14 cellular contexts compared by ENCODE assay signal in genomic region chr17:71441098-71441497, GRCh38.
DNase-seq lines count a peak whose midpoint lies in the region; ATAC-seq and FAIRE-seq lines count a peak whose summit lies in the region.
"Had no signal": no experiment of that assay in that cellular context is flagged by ENCODE, and none has a peak within 500 bp of the region (broad histone marks: within the 10 kb centered on the region; RNA-seq: fewer than 3 reads in every experiment).

No MANE protein-coding gene starts in this region.

- CTCF ChIA-PET in activated naive CD4-positive, alpha-beta T cell treated with anti-CD3 and anti-CD28 coated beads, Interleukin-2, amount 10 ng/mL, durations not matched to agents 7 days and 5 days (lab: Charles Lee) = no interaction called here

- peaks cover 8% of the 10 kb centered on the region for H3K9me3 Mint-ChIP-seq in activated naive CD4-positive, alpha-beta T cell treated with anti-CD3 and anti-CD28 coated beads, Interleukin-2, amount 10 ng/mL, durations not matched to agents 7 days and 5 days
- H3K9me3 Mint-ChIP-seq: activated T-helper 17 cell treated with anti-CD3 and anti-CD28 coated beads, Interleukin-2, amount 50 U/mL, for 72 hours had no signal

- no peaks in the 10 kb centered on the region for H3K36me3 Mint-ChIP-seq in activated naive CD4-positive, alpha-beta T cell treated with anti-CD3 and anti-CD28 coated beads, Interleukin-2, amount 10 ng/mL, durations not matched to agents 7 days and 5 days
- H3K36me3 Mint-ChIP-seq: natural killer cell had no signal

- no peaks in the 10 kb centered on the region for H3K4me1 Mint-ChIP-seq in activated naive CD4-positive, alpha-beta T cell treated with anti-CD3 and anti-CD28 coated beads, Interleukin-2, amount 10 ng/mL, durations not matched to agents 7 days and 5 days
- H3K4me1 Mint-ChIP-seq: activated T-helper 17 cell treated with anti-CD3 and anti-CD28 coated beads, Interleukin-2, amount 50 U/mL, for 72 hours; natural killer cell had no signal

- DNase-seq in GM04503 (ENCODE audit: low read depth) (peak; percentile 56), RCC 7860 (ENCODE audit: low spot score) (peak; percentile 93), fibroblast of gingiva (ENCODE audit: low read depth) (peak; percentile 56), skeletal muscle cell (ENCODE audit: low read depth) (peak; percentile 74), left cardiac atrium (no peak)
- DNase-seq in activated naive CD4-positive, alpha-beta T cell treated with anti-CD3 and anti-CD28 coated beads, Interleukin-2, amount 10 ng/mL, durations not matched to agents 7 days and 5 days = no peak
- DNase-seq in activated naive CD4-positive, alpha-beta T cell treated with Interleukin-2 at 50 U/mL for 16 hours = no peak
- DNase-seq: activated CD4-positive, CD25-positive, alpha-beta regulatory T cell; natural killer cell; NCI-H187; RPMI8226; stimulated activated naive CD4-positive, alpha-beta T cell treated with Interleukin-2 at 50 U/mL for 16 hours had no signal

- H3K4me3 ChIP-seq in skeletal muscle cell (ENCODE audit: low read depth, low read length) = no peak overlapping the region

- no peaks in the 10 kb centered on the region for H3K27me3 Mint-ChIP-seq in activated naive CD4-positive, alpha-beta T cell treated with anti-CD3 and anti-CD28 coated beads, Interleukin-2, amount 10 ng/mL, durations not matched to agents 7 days and 5 days

- intact Hi-C loops in left cardiac atrium (cut with DNase I) = no loop called here

- FAIRE-seq in RCC 7860 (lab: Jason Lieb, UNC) = peak; percentile 97

- ATAC-seq in HG03159 (IDR thresholded peaks at IDR 0.05; ENCODE audit: unreplicated experiment) (no peak), left cardiac atrium (no peak)
- ATAC-seq: activated T-helper 17 cell treated with anti-CD3 and anti-CD28 coated beads, Interleukin-2, amount 50 U/mL, for 72 hours; natural killer cell had no signal

- H3K4me3 Mint-ChIP-seq in activated naive CD4-positive, alpha-beta T cell treated with anti-CD3 and anti-CD28 coated beads, Interleukin-2, amount 10 ng/mL, durations not matched to agents 7 days and 5 days = no peak overlapping the region
- H3K4me3 Mint-ChIP-seq: activated T-helper 17 cell treated with anti-CD3 and anti-CD28 coated beads, Interleukin-2, amount 50 U/mL, for 72 hours; natural killer cell had no signal

- no peak overlapping the region for H3K27ac Mint-ChIP-seq in activated naive CD4-positive, alpha-beta T cell treated with anti-CD3 and anti-CD28 coated beads, Interleukin-2, amount 10 ng/mL, durations not matched to agents 7 days and 5 days
- H3K27ac Mint-ChIP-seq: activated T-helper 17 cell treated with anti-CD3 and anti-CD28 coated beads, Interleukin-2, amount 50 U/mL, for 72 hours; natural killer cell had no signal

Comparison
In these comparisons a context has a peak if more than half of its experiments do, and no peak if none do; other contexts are left out.
1. DNase-seq: peak in GM04503 (single experiment), RCC 7860 (single experiment), fibroblast of gingiva (single experiment) and skeletal muscle cell (single experiment); none in left cardiac atrium (single experiment), activated naive CD4-positive, alpha-beta T cell treated with anti-CD3 and anti-CD28 coated beads, Interleukin-2, amount 10 ng/mL, durations not matched to agents 7 days and 5 days (single experiment) and activated naive CD4-positive, alpha-beta T cell treated with Interleukin-2 at 50 U/mL for 16 hours (single experiment).